ENCODE assay signal across 8 cellular contexts in the genomic region with DNA sequence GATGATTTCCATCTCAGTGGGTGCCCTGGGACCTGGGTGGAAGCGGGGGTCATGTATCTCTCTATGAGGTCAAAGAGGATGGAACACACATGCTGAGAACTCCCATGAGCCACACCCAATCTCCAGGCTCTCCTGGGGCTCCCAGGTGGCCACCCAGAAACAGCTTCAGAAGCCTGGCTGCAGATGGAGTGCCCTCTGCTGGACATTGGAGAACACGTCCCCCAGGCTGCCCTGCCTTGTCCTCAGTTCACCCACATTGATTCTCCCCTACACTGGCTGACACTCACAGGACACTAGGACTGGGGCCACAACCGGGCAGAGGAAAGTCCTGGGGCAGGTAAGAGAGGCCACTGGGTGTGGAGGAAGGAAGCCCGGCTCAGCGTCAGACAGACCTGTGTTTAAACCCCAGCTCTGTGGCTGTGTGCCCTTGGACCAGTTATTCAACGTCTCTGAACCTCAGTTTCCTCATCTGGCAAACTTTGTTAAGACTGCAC. TPM values are rescaled to one million over a fixed set of nuclear protein-coding genes. Genes with fewer than 3 reads are reported as not detected.
A peak's percentile ranks its signal among the peaks of the same experiment; 100 is the strongest.
DNase-seq lines count a peak whose midpoint lies in the region; ATAC-seq, FAIRE-seq and TF ChIP-seq lines count a peak whose summit lies in the region.

No MANE protein-coding gene starts in this region.

- ATAC-seq in HG03520 (IDR thresholded peaks at IDR 0.05; ENCODE audit: unreplicated experiment), result no peak

- H3K9me3 Mint-ChIP-seq in chondrocyte (ENCODE audit: low read depth), result no peaks in the 10 kb centered on the region

- DNase-seq in A172 (ENCODE audit: low spot score), result peak; percentile 72
- DNase-seq in GM12892 (ENCODE audit: insufficient read length), result peak; percentile 70
- DNase-seq in NCI-H345 treated with DMSO at 0.1 percent for 48 hours (lab: John Stamatoyannopoulos, UW; ENCODE audit: unreplicated experiment), result peak; percentile 7
- DNase-seq in activated CD4-positive, alpha-beta T cell treated with anti-CD3 and anti-CD28 coated beads for 1 hour, result peak; percentile 62
- DNase-seq in chondrocyte (ENCODE audit: low spot score), result no peak
- peak; percentile 82 for DNase-seq in lung microvascular endothelial cell (ENCODE audit: low read depth in 2 of 2)
- DNase-seq in stimulated activated CD8-positive, alpha-beta memory T cell treated with anti-CD3 and anti-CD28 coated beads, Interleukin-2, amount 100 ng/mL, for 48 hours (ENCODE audit: low read depth in 2 of 2), result peak; percentile 42 to 69

- H3K4me1 Mint-ChIP-seq in chondrocyte (ENCODE audit: low read depth), result peaks cover 32% of the 10 kb centered on the region

- peak; percentile 94 for FAIRE-seq in GM12892 (lab: Jason Lieb, UNC)

- H3K36me3 Mint-ChIP-seq in chondrocyte (ENCODE audit: low read depth), result peaks cover 12% of the 10 kb centered on the region

- no peak overlapping the region for H3K4me3 Mint-ChIP-seq in chondrocyte (ENCODE audit: unreplicated experiment)

- H3K27me3 Mint-ChIP-seq in chondrocyte (ENCODE audit: low read depth), result no peaks in the 10 kb centered on the region

- TF ChIP-seq POLR2A in GM12892 (IDR thresholded peaks at IDR 0.05; ENCODE audit: low read depth, low read length), result no peak

- no peak overlapping the region for H3K27ac Mint-ChIP-seq in chondrocyte (ENCODE audit: unreplicated experiment)

- peak; percentile 91 for TF ChIP-seq CTCF in chondrocyte (IDR thresholded peaks at IDR 0.05)

RNA-seq across cellular contexts. Expression of gene NOL12, which starts 4.5 kb away (rescaled TPM):
- 24.2 and 56.1 TPM in 2 replicates for total RNA-seq in A172 (2014; rRNA removed; shearing (Covaris generic))
- polyA plus RNA-seq in GM12892 (2012; ENCODE audit: missing spikeins), result 18.5 TPM
- 12.1 to 18.7 TPM (median 12.8 TPM) in 3 replicates for total RNA-seq in chondrocyte
- total RNA-seq in lung microvascular endothelial cell, result 13.5 and 18.1 TPM in 2 replicates

RNA-seq across cellular contexts. Expression of gene LGALS1, which starts 6.2 kb away (rescaled TPM):
- total RNA-seq in A172 (2014; rRNA removed; shearing (Covaris generic)), result 3,374 and 3,537 TPM in 2 replicates
- 993 TPM for polyA plus RNA-seq in GM12892 (2012; ENCODE audit: missing spikeins)
- 1,066 to 2,807 TPM (median 2,760 TPM) in 3 replicates for total RNA-seq in chondrocyte
- total RNA-seq in lung microvascular endothelial cell, result 2,589 and 6,877 TPM in 2 replicates

RNA-seq across cellular contexts. Expression of gene TRIOBP, which starts 15.2 kb away (rescaled TPM):
- 41.4 and 43.4 TPM in 2 replicates for total RNA-seq in A172 (2014; rRNA removed; shearing (Covaris generic))
- polyA plus RNA-seq in GM12892 (2012; ENCODE audit: missing spikeins), result 9.2 TPM
- 47.9 to 49.8 TPM (median 49.5 TPM) in 3 replicates for total RNA-seq in chondrocyte
- 79.8 and 156 TPM in 2 replicates for total RNA-seq in lung microvascular endothelial cell

RNA-seq across cellular contexts. Expression of gene PDXP, which starts 23.1 kb away (rescaled TPM):
- 10.8 and 11.7 TPM in 2 replicates for total RNA-seq in A172 (2014; rRNA removed; shearing (Covaris generic))
- 31.5 TPM for polyA plus RNA-seq in GM12892 (2012; ENCODE audit: missing spikeins)
- total RNA-seq in chondrocyte (14.8 to 17.2 TPM (median 15.2 TPM) in 3 replicates), lung microvascular endothelial cell (5.0 and 6.7 TPM in 2 replicates)

RNA-seq across cellular contexts. Expression of gene SH3BP1, which starts 42.1 kb away (rescaled TPM):
- total RNA-seq in A172 (2014; rRNA removed; shearing (Covaris generic)), result 0.07 TPM in 1 of 2 replicates, not detected in the other
- polyA plus RNA-seq in GM12892 (2012; ENCODE audit: missing spikeins), result 35.9 TPM
- total RNA-seq in chondrocyte (1.6 to 2.7 TPM (median 2.4 TPM) in 3 replicates), lung microvascular endothelial cell (0.40 and 0.87 TPM in 2 replicates)
